In the genomic region with DNA sequence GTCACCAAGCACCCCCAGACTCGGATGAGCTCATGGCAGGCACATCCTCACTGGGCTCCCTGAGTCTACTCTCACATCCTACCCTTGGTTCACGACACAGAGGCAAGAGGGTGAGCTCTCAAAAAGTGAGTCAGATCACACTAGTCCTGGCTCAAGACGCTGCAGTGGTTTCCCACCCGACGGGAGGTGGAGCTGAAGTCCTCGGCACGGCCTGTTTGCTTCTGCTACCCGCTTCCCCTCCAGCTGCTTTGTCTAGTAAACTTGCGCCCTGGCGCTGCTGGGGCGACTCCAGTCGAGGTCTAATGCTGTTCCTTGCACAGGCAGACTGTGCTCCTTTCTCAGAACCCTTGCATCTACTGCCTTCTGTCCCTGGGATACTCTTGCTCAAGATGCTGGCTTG, we compare ENCODE assay signal across 13 cellular contexts. TPM values are rescaled to one million over a fixed set of nuclear protein-coding genes. Genes with fewer than 3 reads are reported as not detected.
A peak's percentile ranks its signal among the peaks of the same experiment; 100 is the strongest.
DNase-seq lines count a peak whose midpoint lies in the region; ATAC-seq and FAIRE-seq lines count a peak whose summit lies in the region.
"Had no signal": no experiment of that assay in that cellular context is flagged by ENCODE, and none has a peak within 500 bp of the region (broad histone marks: within the 10 kb centered on the region; RNA-seq: fewer than 3 reads in every experiment).

No MANE protein-coding gene starts in this region.

- no peaks in the 10 kb centered on the region for H3K79me1 ChIP-seq in trophoblast cell (ENCODE audit: low read length)

- H3K4me2 ChIP-seq in trophoblast cell (ENCODE audit: low read length), result no peak overlapping the region

- no CpG with 5 or more reads among the region's 12 CpGs for WGBS in trophoblast cell (ENCODE audit: extremely low coverage, insufficient coverage, insufficient read length)

- H2AK5ac ChIP-seq in trophoblast cell (ENCODE audit: low read length), result no peak overlapping the region

- no peaks in the 10 kb centered on the region for H3K36me3 Mint-ChIP-seq in activated naive CD4-positive, alpha-beta T cell treated with anti-CD3 and anti-CD28 coated beads, Interleukin-2, amount 50 U/mL, for 72 hours

- H4K12ac ChIP-seq in trophoblast cell (ENCODE audit: low read depth, low read length), result peak overlapping the region; percentile 46

- no peak overlapping the region for H3K9ac ChIP-seq in trophoblast cell (ENCODE audit: low read length)

- no peaks in the 10 kb centered on the region for H3K27me3 ChIP-seq in trophoblast cell (ENCODE audit: insufficient read depth, low read length)
- H3K27me3 ChIP-seq: thyroid gland had no signal

- no peaks in the 10 kb centered on the region for H3K79me2 ChIP-seq in trophoblast cell (ENCODE audit: control insufficient read depth, insufficient read depth, low read length, poor library complexity)

- H3K18ac ChIP-seq in trophoblast cell (ENCODE audit: low read length), result no peak overlapping the region

- no peaks in the 10 kb centered on the region for H3K36me3 ChIP-seq in trophoblast cell (ENCODE audit: control insufficient read depth in 1 of 2, insufficient read depth in 2 of 2, low read length in 2 of 2)
- H3K36me3 ChIP-seq: thyroid gland had no signal

- H3K27ac ChIP-seq in trophoblast cell (ENCODE audit: low read depth, low read length), result no peak overlapping the region
- H3K27ac ChIP-seq: thyroid gland had no signal

- peak; percentile 53 for ATAC-seq in GM19328 (IDR thresholded peaks at IDR 0.05; ENCODE audit: unreplicated experiment)
- ATAC-seq in activated naive CD4-positive, alpha-beta T cell treated with anti-CD3 and anti-CD28 coated beads, Interleukin-2, amount 50 U/mL, for 72 hours, result peak; percentile 77 to 84
- ATAC-seq in HG03039 (IDR thresholded peaks at IDR 0.05; ENCODE audit: unreplicated experiment), result no peak

- no peak overlapping the region for H3K4ac ChIP-seq in trophoblast cell (ENCODE audit: low read depth, low read length)

- H2AFZ ChIP-seq in trophoblast cell (ENCODE audit: insufficient read depth, low read length, poor library complexity), result no peak overlapping the region

- H3K4me3 ChIP-seq in trophoblast cell (ENCODE audit: low read depth, low read length), result no peak overlapping the region
- H3K4me3 ChIP-seq: thyroid gland had no signal

- no peak overlapping the region for H2BK120ac ChIP-seq in trophoblast cell (ENCODE audit: insufficient read depth, low read length, poor library complexity)

- H3K9me3 ChIP-seq in trophoblast cell (ENCODE audit: insufficient read depth, low read depth, low read length), result no peaks in the 10 kb centered on the region
- H3K9me3 ChIP-seq: thyroid gland had no signal

- H4K91ac ChIP-seq in trophoblast cell (ENCODE audit: low read depth, low read length), result no peak overlapping the region

- H3K9me3 Mint-ChIP-seq in activated naive CD4-positive, alpha-beta T cell treated with anti-CD3 and anti-CD28 coated beads, Interleukin-2, amount 50 U/mL, for 72 hours, result no peaks in the 10 kb centered on the region

- FAIRE-seq in frontal cortex (lab: Jason Lieb, UNC), result no peak

- no peak overlapping the region for H3K23ac ChIP-seq in trophoblast cell (ENCODE audit: low read length)

- H3K27ac Mint-ChIP-seq in activated naive CD4-positive, alpha-beta T cell treated with anti-CD3 and anti-CD28 coated beads, Interleukin-2, amount 50 U/mL, for 72 hours, result no peak overlapping the region

- H2BK12ac ChIP-seq in trophoblast cell (ENCODE audit: low read length), result no peak overlapping the region

- H4K8ac ChIP-seq in trophoblast cell (ENCODE audit: low read depth, low read length), result no peak overlapping the region

- DNase-seq in MV-4-11 (lab: John Stamatoyannopoulos, UW), result peak; percentile 79
- no peak for DNase-seq in activated naive CD4-positive, alpha-beta T cell treated with anti-CD3 and anti-CD28 coated beads, Interleukin-2, amount 50 U/mL, for 72 hours (ENCODE audit: low spot score in 2 of 2)
- DNase-seq in trophoblast cell, result peak in 1 of 2 donors; percentile 27
- DNase-seq in NCI-H187 (lab: John Stamatoyannopoulos, UW), result no peak
- no peak for DNase-seq in frontal cortex (ENCODE audit: low spot score in 2 of 2)
- no peak for DNase-seq in islet precursor cell
- DNase-seq: aorta, foreskin melanocyte, kidney glomerular epithelial cell, OCI-M1, thyroid gland had no signal

- H3K14ac ChIP-seq in trophoblast cell (ENCODE audit: low read length), result no peak overlapping the region

- H3K4me1 ChIP-seq in trophoblast cell (ENCODE audit: control insufficient read depth in 1 of 2, insufficient read depth in 2 of 2, low read length in 2 of 2), result no peaks in the 10 kb centered on the region
- H3K4me1 ChIP-seq: thyroid gland had no signal

- no peak overlapping the region for H2BK5ac ChIP-seq in trophoblast cell (ENCODE audit: low read depth, low read length, poor library complexity)

RNA-seq across cellular contexts. Expression of a gene that starts 13.5 kb away (rescaled TPM):
- 10 to 100 TPM; 25.6 to 32.1 TPM for total RNA-seq in activated naive CD4-positive, alpha-beta T cell treated with anti-CD3 and anti-CD28 coated beads, Interleukin-2, amount 50 U/mL, for 72 hours
- polyA plus RNA-seq in trophoblast cell (2013), result 1.3 and 1.6 TPM in 2 replicates
- total RNA-seq in frontal cortex, result 22.0 TPM
